7 cellular contexts compared by ENCODE assay signal in the genomic region with DNA sequence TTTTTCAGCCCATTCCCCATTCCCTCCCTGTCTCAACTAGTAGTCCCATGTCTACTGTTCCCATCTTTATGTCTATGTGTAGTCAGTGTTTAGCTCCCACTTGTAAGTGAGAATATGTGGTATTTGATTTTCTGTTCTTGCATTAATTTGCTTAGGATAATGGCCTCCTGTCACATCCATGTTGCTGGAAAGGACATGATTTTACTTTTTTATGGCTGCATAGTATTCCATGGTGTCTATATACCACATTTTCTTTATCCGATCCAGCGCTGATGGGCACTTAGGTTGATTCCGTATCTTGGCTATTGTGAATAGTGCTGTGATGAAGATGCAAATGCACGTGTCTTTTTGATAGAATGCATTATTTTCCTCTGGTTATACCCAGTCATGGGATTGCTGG.
"Had no signal": no experiment of that assay in that cellular context is flagged by ENCODE, and none has a peak within 500 bp of the region (broad histone marks: within the 10 kb centered on the region; RNA-seq: fewer than 3 reads in every experiment).

No MANE protein-coding gene starts in this region.

- ATAC-seq: GM23338, HCT116, HepG2 had no signal

- H3K36me3 ChIP-seq: HAP-1 had no signal

- H3K4me3 ChIP-seq: GM23338, HAP-1 had no signal

- H3K4me2 ChIP-seq: GM23338 had no signal

- H3K27ac ChIP-seq: HL-60 had no signal

- DNase-seq: H7, KG1 had no signal

- H2AFZ ChIP-seq: GM23338 had no signal

- H3K9me3 ChIP-seq: HAP-1 had no signal

- FAIRE-seq: HepG2 had no signal
